Comparison of ENCODE assay signal across 35 cellular contexts in genomic region chr19:35781650-35782049, GRCh38. TPM values are rescaled to one million over a fixed set of nuclear protein-coding genes. Genes with fewer than 3 reads are reported as not detected.
"Had no signal": no experiment of that assay in that cellular context is flagged by ENCODE, and none has a peak within 500 bp of the region (broad histone marks: within the 10 kb centered on the region; RNA-seq: fewer than 3 reads in every experiment).

No MANE protein-coding gene starts in this region.

- H3K4me3 ChIP-seq: PC-9 had no signal

- H3K27me3 Mint-ChIP-seq: activated CD4-positive, alpha-beta memory T cell treated with anti-CD3 and anti-CD28 coated beads for 36 hours; activated CD4-positive, alpha-beta T cell treated with anti-CD3 and anti-CD28 coated beads for 36 hours; activated CD4-positive, alpha-beta T cell treated with anti-CD3 and anti-CD28 coated beads, Interleukin-2, amount 10 ng/mL, durations not matched to agents 7 days and 5 days; activated CD8-positive, alpha-beta memory T cell treated with anti-CD3 and anti-CD28 coated beads, Interleukin-2, amount 10 ng/mL, durations not matched to agents 7 days and 5 days; activated naive CD4-positive, alpha-beta T cell treated with anti-CD3 and anti-CD28 coated beads, Interleukin-2, amount 10 ng/mL, durations not matched to agents 7 days and 5 days; activated naive CD8-positive, alpha-beta T cell; activated naive CD8-positive, alpha-beta T cell treated with anti-CD3 and anti-CD28 coated beads, Interleukin-2, amount 50 U/mL, for 24 hours; brain had no signal

- ATAC-seq: activated CD4-positive, alpha-beta T cell treated with anti-CD3 and anti-CD28 coated beads for 36 hours; activated CD4-positive, CD25-positive, alpha-beta regulatory T cell treated with anti-CD3 and anti-CD28 coated beads, Interleukin-2, amount 50 U/mL, for 24 hours; activated CD8-positive, alpha-beta memory T cell treated with anti-CD3 and anti-CD28 coated beads, Interleukin-2, amount 10 ng/mL, durations not matched to agents 7 days and 5 days; activated naive CD8-positive, alpha-beta T cell treated with anti-CD3 and anti-CD28 coated beads, Interleukin-2, amount 50 U/mL, for 24 hours; Right ventricle myocardium inferior had no signal

- DNase-seq: activated CD4-positive, alpha-beta memory T cell treated with anti-CD3 and anti-CD28 coated beads for 36 hours; activated CD4-positive, alpha-beta T cell treated with anti-CD3 and anti-CD28 coated beads for 36 hours; activated CD4-positive, alpha-beta T cell treated with anti-CD3 and anti-CD28 coated beads, Interleukin-2, amount 10 ng/mL, durations not matched to agents 7 days and 5 days; activated CD8-positive, alpha-beta memory T cell treated with anti-CD3 and anti-CD28 coated beads, Interleukin-2, amount 10 ng/mL, durations not matched to agents 7 days and 5 days; activated CD8-positive, alpha-beta memory T cell treated with anti-CD3 and anti-CD28 coated beads, Interleukin-2, amount 50 U/mL, for 48 hours; activated effector memory CD4-positive, alpha-beta T cell treated with Interleukin-2 at 50 U/mL for 16 hours; activated naive CD4-positive, alpha-beta T cell treated with anti-CD3 and anti-CD28 coated beads, Interleukin-2, amount 10 ng/mL, durations not matched to agents 7 days and 5 days; activated naive CD8-positive, alpha-beta T cell treated with anti-CD3 and anti-CD28 coated beads, Interleukin-2, amount 50 U/mL, for 24 hours; activated T-cell treated with anti-CD3 and anti-CD28 coated beads, Interleukin-2, amount 50 U/mL, for 48 hours; anterior cingulate cortex; caudate nucleus; cerebellar nuclear complex; NCI-H1092 treated with DMSO at 0.1 percent for 48 hours; NCI-H1417; NCI-H146; NCI-H187; NCI-H2029 treated with DMSO at 0.1 percent for 48 hours; NCI-H2107; NCI-H2171; NCI-H510A; NCI-H526; NCI-H748 treated with DMSO at 0.1 percent for 48 hours; NK-92 treated with Interleukin-12 subunit alpha and Interleukin-12 subunit beta, amount 100 ng/mL, for 24 hours; PC-9; SW 1271; T-helper 1 cell; T-helper 2 cell; T-helper 9 cell had no signal

- H3K36me3 Mint-ChIP-seq: activated naive CD8-positive, alpha-beta T cell had no signal

- H3K4me3 Mint-ChIP-seq: activated CD4-positive, alpha-beta memory T cell treated with anti-CD3 and anti-CD28 coated beads for 36 hours; activated CD4-positive, alpha-beta T cell treated with anti-CD3 and anti-CD28 coated beads for 36 hours; activated CD4-positive, alpha-beta T cell treated with anti-CD3 and anti-CD28 coated beads, Interleukin-2, amount 10 ng/mL, durations not matched to agents 7 days and 5 days; activated CD8-positive, alpha-beta memory T cell treated with anti-CD3 and anti-CD28 coated beads, Interleukin-2, amount 10 ng/mL, durations not matched to agents 7 days and 5 days; activated naive CD4-positive, alpha-beta T cell treated with anti-CD3 and anti-CD28 coated beads, Interleukin-2, amount 10 ng/mL, durations not matched to agents 7 days and 5 days; activated naive CD8-positive, alpha-beta T cell; activated naive CD8-positive, alpha-beta T cell treated with anti-CD3 and anti-CD28 coated beads, Interleukin-2, amount 50 U/mL, for 24 hours; brain had no signal

- H3K27ac Mint-ChIP-seq: activated CD4-positive, alpha-beta memory T cell treated with anti-CD3 and anti-CD28 coated beads for 36 hours; activated CD4-positive, alpha-beta T cell treated with anti-CD3 and anti-CD28 coated beads for 36 hours; activated CD8-positive, alpha-beta memory T cell treated with anti-CD3 and anti-CD28 coated beads, Interleukin-2, amount 10 ng/mL, durations not matched to agents 7 days and 5 days; activated naive CD4-positive, alpha-beta T cell treated with anti-CD3 and anti-CD28 coated beads, Interleukin-2, amount 10 ng/mL, durations not matched to agents 7 days and 5 days; activated naive CD8-positive, alpha-beta T cell; activated naive CD8-positive, alpha-beta T cell treated with anti-CD3 and anti-CD28 coated beads, Interleukin-2, amount 50 U/mL, for 24 hours had no signal

- H3K9me3 Mint-ChIP-seq: activated CD4-positive, alpha-beta memory T cell treated with anti-CD3 and anti-CD28 coated beads for 36 hours; activated CD4-positive, alpha-beta T cell treated with anti-CD3 and anti-CD28 coated beads, Interleukin-2, amount 10 ng/mL, durations not matched to agents 7 days and 5 days; activated naive CD4-positive, alpha-beta T cell treated with anti-CD3 and anti-CD28 coated beads, Interleukin-2, amount 10 ng/mL, durations not matched to agents 7 days and 5 days; activated naive CD8-positive, alpha-beta T cell treated with anti-CD3 and anti-CD28 coated beads, Interleukin-2, amount 50 U/mL, for 24 hours; brain had no signal

- H3K4me1 Mint-ChIP-seq: activated CD4-positive, alpha-beta T cell treated with anti-CD3 and anti-CD28 coated beads for 36 hours; activated naive CD8-positive, alpha-beta T cell treated with anti-CD3 and anti-CD28 coated beads, Interleukin-2, amount 50 U/mL, for 24 hours had no signal

RNA-seq across cellular contexts. Expression of gene HSPB6, which starts 24.8 kb away (rescaled TPM):
- total RNA-seq: activated CD8-positive, alpha-beta memory T cell treated with anti-CD3 and anti-CD28 coated beads, Interleukin-2, amount 10 ng/mL, durations not matched to agents 7 days and 5 days had no signal

RNA-seq across cellular contexts. Expression of gene PRODH2, which starts 31.0 kb away (rescaled TPM):
- total RNA-seq: activated CD4-positive, alpha-beta memory T cell treated with anti-CD3 and anti-CD28 coated beads for 36 hours; activated CD4-positive, alpha-beta T cell treated with anti-CD3 and anti-CD28 coated beads for 36 hours; activated CD4-positive, alpha-beta T cell treated with anti-CD3 and anti-CD28 coated beads, Interleukin-2, amount 10 ng/mL, durations not matched to agents 7 days and 5 days; activated CD8-positive, alpha-beta memory T cell treated with anti-CD3 and anti-CD28 coated beads, Interleukin-2, amount 10 ng/mL, durations not matched to agents 7 days and 5 days; bronchial epithelial cell; M059J; OCI-LY7; PC-9; Right ventricle myocardium inferior had no signal
